ENCODE assay signal across 10 cellular contexts in the genomic region with DNA sequence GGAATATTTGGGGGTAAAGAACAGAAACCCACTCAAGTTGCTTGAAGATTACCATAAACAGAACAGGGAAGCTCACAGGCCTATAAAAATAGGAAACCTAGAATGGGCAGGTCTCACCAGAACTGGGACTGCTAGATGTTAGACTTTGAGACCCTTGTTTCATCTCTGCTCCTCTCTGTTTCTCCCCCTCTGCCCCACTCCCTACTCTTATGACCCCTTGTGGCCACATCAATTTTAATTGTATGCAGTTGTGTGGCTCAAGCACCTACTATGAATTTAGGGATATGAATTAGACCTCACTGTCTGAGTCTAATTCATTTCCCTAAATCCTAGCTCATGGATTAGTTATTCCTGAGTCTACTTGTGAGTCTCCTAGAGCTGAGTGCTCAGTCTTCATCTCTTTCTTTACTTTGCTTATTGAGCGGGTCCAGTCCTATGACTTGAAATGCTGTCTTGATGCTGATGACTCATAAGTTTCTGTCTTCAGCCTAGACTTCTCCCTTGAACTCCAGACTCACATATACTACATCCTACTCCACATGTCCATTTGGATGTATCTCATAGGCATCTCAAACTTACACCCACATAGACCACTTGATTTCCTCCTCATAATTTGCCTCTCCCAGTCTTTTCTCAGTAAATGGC.
DNase-seq lines count a peak whose midpoint lies in the region; ATAC-seq, FAIRE-seq and TF ChIP-seq lines count a peak whose summit lies in the region.
"Had no signal": no experiment of that assay in that cellular context is flagged by ENCODE, and none has a peak within 500 bp of the region (broad histone marks: within the 10 kb centered on the region; RNA-seq: fewer than 3 reads in every experiment).

No MANE protein-coding gene starts in this region.

- no peak overlapping the region for H3K4me2 ChIP-seq in K562 (ENCODE audit: insufficient read depth, low read length)

- WGBS in K562 (ENCODE audit: insufficient coverage, low coverage, missing lambda C conversion rate): 36% methylated on average over 1 of the region's 1 CpG
- WGBS in psoas muscle, 3 donors: 91 to 100% (median 95%) methylated on average over 1 of the region's 1 CpG

- no peaks in the 10 kb centered on the region for H3K9me3 ChIP-seq in K562 (replicated peaks; ENCODE audit: control insufficient read depth, insufficient read depth, low read depth, low read length)
- no peaks in the 10 kb centered on the region for H3K9me3 ChIP-seq in psoas muscle

- DNase-seq in GM19239 (ENCODE audit: insufficient read length, low spot score) (no peak), HT1080 (ENCODE audit: low read depth) (peak; percentile 52), K562 (ENCODE audit: extremely low read depth in 1 of 4, low spot score in 3 of 4) (peak in 2 of 4 experiments; percentile 52 to 57), psoas muscle (no peak), left colon (no peak), NCI-H2081 (lab: John Stamatoyannopoulos, UW) (no peak), AG08395 (ENCODE audit: low spot score) (no peak)
- DNase-seq in NK-92 treated with Interleukin-12 subunit alpha and Interleukin-12 subunit beta, amount 100 ng/mL, for 24 hours (lab: John Stamatoyannopoulos, UW): no peak
- DNase-seq: effector memory CD4-positive, alpha-beta T cell; midbrain had no signal

- H2AFZ ChIP-seq in K562 (ENCODE audit: low read depth, low read length): no peak overlapping the region

- no peaks in the 10 kb centered on the region for H3K79me2 ChIP-seq in K562 (ENCODE audit: control insufficient read depth, insufficient read depth, low read length)

- in situ Hi-C loops in K562 (cut with MboI): no loop called here

- FAIRE-seq in GM19239 (lab: Jason Lieb, UNC) (peak; percentile 23), K562 (lab: Jason Lieb, UNC) (peak; percentile 52)

- H4K20me1 ChIP-seq in K562 (replicated peaks; ENCODE audit: control insufficient read depth, insufficient read depth, low read length): no peaks in the 10 kb centered on the region

- H3K36me3 ChIP-seq in K562 (ENCODE audit: control insufficient read depth, insufficient read depth, low read length) (no peaks in the 10 kb centered on the region), psoas muscle (ENCODE audit: insufficient read depth in 1 of 2, low read depth in 1 of 2) (no peaks in the 10 kb centered on the region)

- H3K4me1 ChIP-seq in K562 (replicated peaks in 1 of 2; ENCODE audit: control insufficient read depth in 2 of 2, insufficient read depth in 2 of 2, low read length in 2 of 2) (peaks cover 3 to 9% of the 10 kb centered on the region in 2 experiments; a peak in 2 of 5 replicates), psoas muscle (peaks cover 3% of the 10 kb centered on the region)

- H3K4me3 ChIP-seq in K562 (no peak overlapping the region), psoas muscle (no peak overlapping the region)

- H3K27ac ChIP-seq in K562 (ENCODE audit: extremely low read depth, low read depth, low read length): no peak overlapping the region
- H3K27ac ChIP-seq in psoas muscle: no peak overlapping the region

- no peaks in the 10 kb centered on the region for H3K9me1 ChIP-seq in K562 (ENCODE audit: control insufficient read depth, insufficient read depth, low read length)

- BruUV-seq in K562 (replicated peaks; lab: Mats Ljungman, UMichigan): no TSS peak

- ATAC-seq in K562: peak; percentile 90
- no peak for ATAC-seq in psoas muscle
- no peak for ATAC-seq in left colon

- TF ChIP-seq CTCF in K562 (IDR thresholded peaks at IDR 0.05 in 2 of 3, conservative IDR thresholded peaks at IDR 0.05 in 1 of 3; ENCODE audit: insufficient read depth in 2 of 3, low read depth in 1 of 3, low read length in 3 of 3) (peak; percentile 56 to 62 (median 57); a peak in 5 of 6 replicates), psoas muscle (IDR thresholded peaks at IDR 0.05) (peak; percentile 15)

- TF ChIP-seq EP300 in K562 (IDR thresholded peaks at IDR 0.05; ENCODE audit: low read length): no peak

- POLR2A ChIA-PET in K562 (lab: Yijun Ruan, JAX): interaction anchor here (0.5 to 1.5 kb wide), 6 partner anchors 8 to 260 kb away, joined by 3 to 5 read pairs (median 3); partner anchors contain the start of gene ITPR1

- intact Hi-C loops in K562 (cut with micrococcal nuclease) (loop anchor here (1.0 kb wide), 2 partner anchors 77 to 221 kb away; no protein-coding TSS in a partner anchor), psoas muscle (cut with DNase I) (no loop called here), left colon (cut with DNase I, micrococcal nuclease) (no loop called here)

- H3K27me3 ChIP-seq in K562 (ENCODE audit: control insufficient read depth in 2 of 2, insufficient read depth in 2 of 2, low read length in 2 of 2) (no peaks in the 10 kb centered on the region; a peak in 1 of 5 replicates), psoas muscle (ENCODE audit: insufficient read depth in 3 of 3, low read length in 2 of 3) (no peaks in the 10 kb centered on the region)

- no peak overlapping the region for H3K9ac ChIP-seq in K562 (ENCODE audit: insufficient read depth in 1 of 2, low read depth in 2 of 2, low read length in 2 of 2)

- TF ChIP-seq RAD21 in K562 (CRISPR knock-in tag; conservative IDR thresholded peaks at IDR 0.05 in 1 of 2, IDR thresholded peaks at IDR 0.05 in 1 of 2): peak; percentile 51 to 83; a peak in 3 of 4 replicates

- TF ChIP-seq POLR2A in K562 (conservative IDR thresholded peaks at IDR 0.05): no peak

- CTCF ChIA-PET in K562 (lab: Yijun Ruan, JAX; ENCODE audit: low intra/inter-chr PET ratio): interaction anchor here (0.7 to 2.2 kb wide), 2 partner anchors 221 kb away, joined by 5 to 7 read pairs; no protein-coding TSS in a partner anchor

TF ChIP-seq in K562, 482 proteins besides CTCF, POLR2A, EP300 and RAD21 (continues in another document):
- TF ChIP-seq BHLHE40 (IDR thresholded peaks at IDR 0.05; ENCODE audit: low read length) (no peak), NR2F6 (CRISPR knock-in tag; IDR thresholded peaks at IDR 0.05) (no peak), ZBED1 (IDR thresholded peaks at IDR 0.05) (no peak), ZBTB2 (IDR thresholded peaks at IDR 0.05) (no peak), JUND (IDR thresholded peaks at IDR 0.05; ENCODE audit: borderline replicate concordance, low read depth, low read length) (peak; percentile 63; the same call in 1 of the 2 replicates), JUND (tag; IDR thresholded peaks at IDR 0.05; ENCODE audit: borderline replicate concordance, low read depth, low read length) (peak; percentile 80; the same call in 2 of the 3 replicates), MAFG (tag; conservative IDR thresholded peaks at IDR 0.05) (0 out of 2 replicates have a peak, but pooled peaks have one; percentile 11), SMARCA5 (IDR thresholded peaks at IDR 0.05) (no peak), ZFPM2 (CRISPR knock-in tag; IDR thresholded peaks at IDR 0.05) (no peak), ARID2 (IDR thresholded peaks at IDR 0.05) (peak; percentile 36; the same call in 1 of the 2 replicates), ZNF79 (CRISPR knock-in tag; IDR thresholded peaks at IDR 0.05; ENCODE audit: low read depth) (no peak)
